ENCODE assay signal across 8 cellular contexts in genomic region chr7:35694784-35695627, GRCh38. TPM values are rescaled to one million over a fixed set of nuclear protein-coding genes. Genes with fewer than 3 reads are reported as not detected.
DNase-seq lines count a peak whose midpoint lies in the region; ATAC-seq, FAIRE-seq and TF ChIP-seq lines count a peak whose summit lies in the region.

Gene HERPUD2 (minus strand): TSS chr7:35695135. CDS start chr7:35694330, 805 bp downstream.

- H3K27me3 Mint-ChIP-seq in activated naive CD8-positive, alpha-beta T cell treated with anti-CD3 and anti-CD28 coated beads, Interleukin-2, amount 50 U/mL, for 24 hours, result no peaks in the 10 kb centered on the region

- H3K9me3 Mint-ChIP-seq in activated naive CD8-positive, alpha-beta T cell treated with anti-CD3 and anti-CD28 coated beads, Interleukin-2, amount 50 U/mL, for 24 hours, result no peaks in the 10 kb centered on the region

- H3K9me3 ChIP-seq in pancreas, result no peaks in the 10 kb centered on the region
- no peaks in the 10 kb centered on the region for H3K9me3 ChIP-seq in thyroid gland

- peak; percentile 89 for FAIRE-seq in GM12892 (lab: Jason Lieb, UNC)
- no peak for FAIRE-seq in pancreas (lab: Jason Lieb, UNC)

- H3K27ac Mint-ChIP-seq in activated naive CD8-positive, alpha-beta T cell treated with anti-CD3 and anti-CD28 coated beads, Interleukin-2, amount 50 U/mL, for 24 hours, result peak within 1 kb of the TSS; percentile 97

- peak; percentile 86 for DNase-seq in GM12892 (ENCODE audit: insufficient read length)
- peak; percentile 78 for DNase-seq in NCI-H1436 (lab: John Stamatoyannopoulos, UW)
- peak; percentile 90 for DNase-seq in SW480 (ENCODE audit: low spot score)
- DNase-seq in activated naive CD8-positive, alpha-beta T cell treated with anti-CD3 and anti-CD28 coated beads, Interleukin-2, amount 50 U/mL, for 24 hours, result peak; percentile 93
- peak; percentile 96 for DNase-seq in Right ventricle myocardium superior
- DNase-seq in pancreas, result peak; percentile 94 to 97 (median 96)
- DNase-seq in thyroid gland, result peak; percentile 95

- H3K4me3 ChIP-seq in pancreas (peak within 1 kb of the TSS; percentile 95 to 99 (median 97)), thyroid gland (replicated peaks in 1 of 3) (peak within 1 kb of the TSS; percentile 92 to 99 (median 98))

- H3K4me1 ChIP-seq in pancreas, result peaks cover 9 to 23% (median 10%) of the 10 kb centered on the region in 3 donors
- H3K4me1 ChIP-seq in thyroid gland, result peaks cover 20 to 27% of the 10 kb centered on the region in 2 donors

- peaks cover 9% of the 10 kb centered on the region for H3K36me3 Mint-ChIP-seq in activated naive CD8-positive, alpha-beta T cell treated with anti-CD3 and anti-CD28 coated beads, Interleukin-2, amount 50 U/mL, for 24 hours (ENCODE audit: low read depth)

- ATAC-seq in HG02840 (IDR thresholded peaks at IDR 0.05; ENCODE audit: low FRiP score, unreplicated experiment), result peak; percentile 92
- ATAC-seq in activated naive CD8-positive, alpha-beta T cell treated with anti-CD3 and anti-CD28 coated beads, Interleukin-2, amount 50 U/mL, for 24 hours, result peak; percentile 90
- peak; percentile 97 for ATAC-seq in Right ventricle myocardium superior (ENCODE audit: poor library complexity)
- peak; percentile 94 to 97 (median 95) for ATAC-seq in pancreas

- no peaks in the 10 kb centered on the region for H3K27me3 ChIP-seq in pancreas
- no peaks in the 10 kb centered on the region for H3K27me3 ChIP-seq in thyroid gland

- 0% methylated on average over 52 to 73 of the region's 73 CpGs for WGBS in pancreas, 2 donors
- 1 to 3% methylated on average over 14 to 34 of the region's 73 CpGs for WGBS in thyroid gland, 2 donors

- TF ChIP-seq POLR2A in GM12892 (IDR thresholded peaks at IDR 0.05; ENCODE audit: low read depth, low read length) (peak; percentile 87), thyroid gland (IDR thresholded peaks at IDR 0.05) (peak; percentile 2 to 96)

- no peaks in the 10 kb centered on the region for H3K36me3 ChIP-seq in pancreas
- no peaks in the 10 kb centered on the region for H3K36me3 ChIP-seq in thyroid gland

- H3K27ac ChIP-seq in pancreas (peak within 1 kb of the TSS; percentile 93 to 97 (median 96)), thyroid gland (peak within 1 kb of the TSS; percentile 72 to 95 (median 92))

- peak within 1 kb of the TSS; percentile 97 for H3K4me3 Mint-ChIP-seq in activated naive CD8-positive, alpha-beta T cell treated with anti-CD3 and anti-CD28 coated beads, Interleukin-2, amount 50 U/mL, for 24 hours

- intact Hi-C loops in Right ventricle myocardium superior (cut with DNase I), result no loop called here
- intact Hi-C loops in pancreas (cut with DNase I), result no loop called here
- intact Hi-C loops in thyroid gland (cut with DNase I), result no loop called here

- TF ChIP-seq CTCF in pancreas (IDR thresholded peaks at IDR 0.05) (no peak), thyroid gland (IDR thresholded peaks at IDR 0.05) (no peak)

- peaks cover 60% of the 10 kb centered on the region for H3K4me1 Mint-ChIP-seq in activated naive CD8-positive, alpha-beta T cell treated with anti-CD3 and anti-CD28 coated beads, Interleukin-2, amount 50 U/mL, for 24 hours

RNA-seq across cellular contexts. Expression of gene HERPUD2, which starts in this region (rescaled TPM):
- 11.2 TPM for polyA plus RNA-seq in GM12892 (2012; ENCODE audit: missing spikeins)
- total RNA-seq in Right ventricle myocardium superior (13.5 TPM), pancreas (10 to 100 TPM; 14.4 to 21.6 (median 17.7) TPM), thyroid gland (10 to 100 TPM; 27.0 to 35.9 (median 29.9) TPM)
- 10 to 100 TPM in 1 of 2 donors, 1 to 10 TPM in 1; 9.6 to 12.1 TPM for polyA plus RNA-seq in pancreas

Comparison
In these comparisons a context has a peak if more than half of its experiments do, and no peak if none do; other contexts are left out.
1. Peak in every context shown above with its lines: DNase-seq, ATAC-seq, H3K4me3 ChIP-seq and H3K27ac ChIP-seq.